In genomic region chr22:37179622-37180420, GRCh38 we compare ENCODE assay signal across 1 cellular context.
TF ChIP-seq lines count a peak whose summit lies in the region.

No MANE protein-coding gene starts in this region.

TF ChIP-seq in A549, 52 proteins besides CTCF, POLR2A, EP300 and RAD21 (continued from another document):
- TF ChIP-seq CHD2 (IDR thresholded peaks at IDR 0.05; ENCODE audit: low read length, partially characterized antibody): no peak
- no peak for TF ChIP-seq FOSL2 (IDR thresholded peaks at IDR 0.05)
- no peak for TF ChIP-seq FOSL2 (CRISPR knock-in tag; IDR thresholded peaks at IDR 0.05)
- no peak for TF ChIP-seq MAFK (IDR thresholded peaks at IDR 0.05; ENCODE audit: partially characterized antibody)
- no peak for TF ChIP-seq TFCP2L1 (CRISPR knock-in tag; IDR thresholded peaks at IDR 0.05)
